In genomic region chr15:38817427-38818155, GRCh38 we compare ENCODE assay signal across 8 cellular contexts.
DNase-seq lines count a peak whose midpoint lies in the region; ATAC-seq, FAIRE-seq and TF ChIP-seq lines count a peak whose summit lies in the region.

No MANE protein-coding gene starts in this region.

- H3K27me3 Mint-ChIP-seq in activated T-helper 17 cell treated with anti-CD3 and anti-CD28 coated beads, Interleukin-2, amount 50 U/mL, for 72 hours, result peaks cover 3% of the 10 kb centered on the region

- DNase-seq in DMS53 treated with DMSO at 0.1 percent for 48 hours (lab: John Stamatoyannopoulos, UW; ENCODE audit: unreplicated experiment) (peak; percentile 54), HL-60 (ENCODE audit: low read depth in 1 of 2, low spot score in 1 of 2) (peak in 1 of 2 experiments; percentile 62), RCC 7860 (ENCODE audit: low spot score) (peak; percentile 77), fibroblast of villous mesenchyme (ENCODE audit: low read depth) (peak; percentile 65), omental fat pad (ENCODE audit: low spot score) (peak; percentile 98), testis (peak; percentile 94)

- H3K9me3 Mint-ChIP-seq in activated T-helper 17 cell treated with anti-CD3 and anti-CD28 coated beads, Interleukin-2, amount 50 U/mL, for 72 hours, result no peaks in the 10 kb centered on the region

- H3K27ac Mint-ChIP-seq in activated T-helper 17 cell treated with anti-CD3 and anti-CD28 coated beads, Interleukin-2, amount 50 U/mL, for 72 hours, result no peak overlapping the region

- H3K36me3 ChIP-seq in testis (ENCODE audit: low read depth, missing control alignments), result no peaks in the 10 kb centered on the region

- no peak overlapping the region for H3K4me3 ChIP-seq in HL-60 (replicated peaks; ENCODE audit: insufficient read depth, low read length)
- no peak overlapping the region for H3K4me3 ChIP-seq in fibroblast of villous mesenchyme (ENCODE audit: low read depth, low read length)
- no peak overlapping the region for H3K4me3 ChIP-seq in testis

- peak; percentile 46 for FAIRE-seq in RCC 7860 (lab: Jason Lieb, UNC)

- H3K27ac ChIP-seq in HL-60 (replicated peaks), result no peak overlapping the region
- H3K27ac ChIP-seq in testis, result no peak overlapping the region

- no peaks in the 10 kb centered on the region for H3K9me3 ChIP-seq in testis

- no peak for TF ChIP-seq POLR2A in testis (IDR thresholded peaks at IDR 0.05)

- TF ChIP-seq CTCF in HL-60 (IDR thresholded peaks at IDR 0.05; ENCODE audit: insufficient read depth, low read length) (peak; percentile 92), fibroblast of villous mesenchyme (IDR thresholded peaks at IDR 0.05; ENCODE audit: insufficient read depth, low read depth, low read length) (peak; percentile 99), omental fat pad (IDR thresholded peaks at IDR 0.05) (peak in 2 of 3 donors; percentile 80 to 97), testis (IDR thresholded peaks at IDR 0.05) (peak; percentile 93 to 98 (median 97))

- H3K4me1 Mint-ChIP-seq in activated T-helper 17 cell treated with anti-CD3 and anti-CD28 coated beads, Interleukin-2, amount 50 U/mL, for 72 hours, result no peaks in the 10 kb centered on the region

- ATAC-seq in GM21381 (IDR thresholded peaks at IDR 0.05; ENCODE audit: unreplicated experiment) (peak; percentile 92), omental fat pad (ENCODE audit: low FRiP score) (peak; percentile 91)
- ATAC-seq in activated T-helper 17 cell treated with anti-CD3 and anti-CD28 coated beads, Interleukin-2, amount 50 U/mL, for 72 hours (replicated peaks), result peak; percentile 94

- intact Hi-C loops in testis (cut with DNase I; ENCODE audit: low total_unique reads), result no loop called here

- H3K4me3 Mint-ChIP-seq in activated T-helper 17 cell treated with anti-CD3 and anti-CD28 coated beads, Interleukin-2, amount 50 U/mL, for 72 hours, result no peak overlapping the region

- WGBS in testis, 2 donors, result 14 to 17% methylated on average over 12 of the region's 12 CpGs

- no peaks in the 10 kb centered on the region for H3K27me3 ChIP-seq in HL-60 (ENCODE audit: insufficient read depth, poor library complexity, severe bottlenecking)
- no peaks in the 10 kb centered on the region for H3K27me3 ChIP-seq in testis

- H3K4me1 ChIP-seq in testis, result peaks cover 3% of the 10 kb centered on the region

- H3K36me3 Mint-ChIP-seq in activated T-helper 17 cell treated with anti-CD3 and anti-CD28 coated beads, Interleukin-2, amount 50 U/mL, for 72 hours (ENCODE audit: low read depth), result no peaks in the 10 kb centered on the region
